ENCODE assay signal across 8 cellular contexts in the genomic region with DNA sequence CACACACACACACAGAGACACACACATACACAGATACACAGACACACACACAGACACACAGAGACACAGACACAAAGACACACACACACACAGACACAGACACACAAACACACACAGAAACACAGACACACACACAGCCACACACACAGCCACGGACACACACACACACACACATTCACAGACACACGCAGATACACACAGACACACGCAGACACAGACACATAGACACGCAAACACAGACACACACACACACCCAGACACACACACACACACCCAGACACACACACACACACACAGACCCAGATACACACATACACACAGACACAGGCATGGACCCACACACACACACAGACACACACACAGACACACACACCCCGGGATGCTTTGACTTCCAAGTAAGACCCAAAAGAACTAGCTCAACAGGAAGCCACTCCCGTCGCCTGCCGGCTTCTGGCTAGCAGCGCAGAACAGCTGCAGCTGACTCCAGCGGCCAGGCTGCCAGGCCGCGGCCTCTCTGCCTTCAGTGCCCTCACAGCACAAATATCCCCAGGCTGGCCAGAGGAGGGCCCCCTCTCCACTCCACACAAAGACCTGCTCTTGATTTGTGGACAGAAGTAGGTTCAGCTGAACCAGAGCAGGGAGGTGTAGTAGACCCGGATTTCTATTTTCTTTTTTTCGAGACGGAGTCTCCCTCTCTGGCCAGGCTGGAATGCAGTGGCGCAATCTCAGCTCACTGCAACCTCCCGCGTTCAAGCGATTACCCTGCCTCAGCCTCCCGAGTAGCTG. TPM values are rescaled to one million over a fixed set of nuclear protein-coding genes. Genes with fewer than 3 reads are reported as not detected.
DNase-seq lines count a peak whose midpoint lies in the region; ATAC-seq and TF ChIP-seq lines count a peak whose summit lies in the region.

No MANE protein-coding gene starts in this region.

- POLR2A ChIA-PET in SK-N-SH (lab: Yijun Ruan, JAX) = interaction anchor here (0.7 to 1.7 kb wide), 7 partner anchors 11 to 202 kb away, joined by 3 to 18 read pairs (median 3); partner anchors contain the start of genes RNF167, SLC25A11 and SPAG7

- 42% methylated on average over 19 of the region's 20 CpGs for WGBS in SK-N-SH (ENCODE audit: low lambda C conversion rate)
- 12 to 21% (median 14%) methylated on average over 20 of the region's 20 CpGs for WGBS in ovary, 3 donors
- 20 to 23% methylated on average over 2 to 20 of the region's 20 CpGs for WGBS in transverse colon (ENCODE audit: low coverage in 1 of 2), 2 donors

- no peak overlapping the region for H3K4me2 ChIP-seq in SK-N-SH

- peak; percentile 86 for TF ChIP-seq RAD21 in SK-N-SH (IDR thresholded peaks at IDR 0.05; ENCODE audit: low read length)

- H2AFZ ChIP-seq in SK-N-SH (ENCODE audit: low read depth) = peak overlapping the region; percentile 37; the same call in 1 of the 2 replicates

- in situ Hi-C loops in transverse colon (cut with MboI; ENCODE audit: low pct_ligation_motif_present in 1 of 4, low pct_unique_long_range_greater_than_20kb in 1 of 4, low sequenced_read_pairs in 3 of 4) = loop anchor here in 2 of 4 donors (25.0 kb wide), 1 partner anchor 153 kb away; no protein-coding TSS in a partner anchor

- H3F3A ChIP-seq in SK-N-SH (replicated peaks; ENCODE audit: insufficient read depth) = peaks cover 3% of the 10 kb centered on the region

- H4K20me1 ChIP-seq in SK-N-SH (ENCODE audit: insufficient read depth) = no peaks in the 10 kb centered on the region

- no peak overlapping the region for H3K4me3 ChIP-seq in GM12875 (ENCODE audit: low read depth, low read length)
- H3K4me3 ChIP-seq in SK-N-SH (ENCODE audit: low read depth in 2 of 2, low read length in 1 of 2) = peak overlapping the region in 1 of 2 experiments; percentile 11; a peak in 1 of 4 replicates
- no peak overlapping the region for H3K4me3 ChIP-seq in ovary
- no peak overlapping the region for H3K4me3 ChIP-seq in transverse colon

- TF ChIP-seq CTCF in GM12875 (IDR thresholded peaks at IDR 0.05; ENCODE audit: borderline replicate concordance, insufficient read depth, low read depth, low read length) (peak; percentile 80), SK-N-SH (IDR thresholded peaks at IDR 0.05) (peak; percentile 82), ovary (IDR thresholded peaks at IDR 0.05) (peak; percentile 45 to 81 (median 72)), transverse colon (IDR thresholded peaks at IDR 0.05) (peak; percentile 79 to 96 (median 84))

- H3K9me3 ChIP-seq in SK-N-SH (no peaks in the 10 kb centered on the region), ovary (no peaks in the 10 kb centered on the region), transverse colon (no peaks in the 10 kb centered on the region)

- no peak overlapping the region for H3K9ac ChIP-seq in SK-N-SH

- DNase-seq in MV-4-11 (lab: John Stamatoyannopoulos, UW) = peak; percentile 88
- DNase-seq in SK-N-SH = peak; percentile 91
- DNase-seq in activated naive CD4-positive, alpha-beta T cell treated with anti-CD3 and anti-CD28 coated beads, Interleukin-2, amount 50 U/mL, for 16 hours = peak; percentile 73
- peak; percentile 67 to 93 (median 86) for DNase-seq in head of caudate nucleus
- DNase-seq in ovary = peak; percentile 77 to 89 (median 84)
- DNase-seq in transverse colon = peak; percentile 90

- no peaks in the 10 kb centered on the region for H3K9me2 ChIP-seq in SK-N-SH

- H3K27ac ChIP-seq in SK-N-SH (ENCODE audit: low read depth in 2 of 2, low read length in 1 of 2) (peak overlapping the region in 1 of 2 experiments; percentile 0; a peak in 1 of 4 replicates), ovary (no peak overlapping the region), transverse colon (peak overlapping the region in 3 of 4 donors; percentile 4 to 53 (median 52))

- no peaks in the 10 kb centered on the region for H3K27me3 ChIP-seq in SK-N-SH (ENCODE audit: insufficient read depth)
- no peaks in the 10 kb centered on the region for H3K27me3 ChIP-seq in ovary
- no peaks in the 10 kb centered on the region for H3K27me3 ChIP-seq in transverse colon

- no peak for ATAC-seq in HG02588 (IDR thresholded peaks at IDR 0.05; ENCODE audit: unreplicated experiment)

- TF ChIP-seq POLR2A in ovary (IDR thresholded peaks at IDR 0.05) (no peak), transverse colon (IDR thresholded peaks at IDR 0.05) (no peak)

- no peak for TF ChIP-seq EP300 in SK-N-SH (IDR thresholded peaks at IDR 0.05; ENCODE audit: borderline replicate concordance in 1 of 2, low read depth in 1 of 2, low read length in 1 of 2)
- TF ChIP-seq EP300 in ovary (IDR thresholded peaks at IDR 0.05) = no peak
- no peak for TF ChIP-seq EP300 in transverse colon (IDR thresholded peaks at IDR 0.05; ENCODE audit: low read depth)

- H3K4me1 ChIP-seq in SK-N-SH (ENCODE audit: control insufficient read depth in 1 of 2, insufficient read depth in 2 of 2, low read depth in 1 of 2, low read length in 1 of 2) (peaks cover 0 to 11% of the 10 kb centered on the region in 2 experiments; a peak in 1 of 4 replicates), ovary (ENCODE audit: insufficient read depth) (no peaks in the 10 kb centered on the region), transverse colon (peaks cover 3 to 11% (median 7%) of the 10 kb centered on the region in 4 donors)

- intact Hi-C loops in head of caudate nucleus (cut with DNase I) (loop anchor here (10.0 kb wide), 1 partner anchor 156 kb away; no protein-coding TSS in a partner anchor), ovary (cut with DNase I) (loop anchor here in 1 of 4 donors (5.0 kb wide), 2 partner anchors 78 to 153 kb away; partner anchors contain the start of gene CAMTA2), transverse colon (cut with DNase I; ENCODE audit: low total_unique reads) (loop anchor here (5.0 kb wide), 1 partner anchor 153 kb away; no protein-coding TSS in a partner anchor)

- H3K36me3 ChIP-seq in SK-N-SH (replicated peaks in 1 of 2; ENCODE audit: control insufficient read depth in 1 of 2, insufficient read depth in 2 of 2, low read length in 1 of 2) (no peaks in the 10 kb centered on the region), ovary (no peaks in the 10 kb centered on the region), transverse colon (no peaks in the 10 kb centered on the region)

- H3K79me2 ChIP-seq in SK-N-SH (ENCODE audit: insufficient read depth) = no peaks in the 10 kb centered on the region

- CTCF ChIA-PET in SK-N-SH (lab: Yijun Ruan, JAX) = interaction anchor here (0.6 to 3.0 kb wide), 50 partner anchors 9 to 312 kb away, joined by 3 to 35 read pairs (median 4); partner anchors contain the start of genes C17orf107, CAMTA2, ENO3 and PFN1

TF ChIP-seq in SK-N-SH, 30 proteins besides CTCF, POLR2A, EP300 and RAD21 (continues in another document):
- TF ChIP-seq EZH2phosphoT487 (IDR thresholded peaks at IDR 0.05; ENCODE audit: borderline replicate concordance, low read depth) (no peak), GATA2 (CRISPR knock-in tag; IDR thresholded peaks at IDR 0.05) (no peak), TAF1 (IDR thresholded peaks at IDR 0.05; ENCODE audit: borderline replicate concordance, low read depth, low read length) (0 out of 2 replicates have a peak, but pooled peaks have one; percentile 31), FOSL2 (IDR thresholded peaks at IDR 0.05; ENCODE audit: borderline replicate concordance, low read depth) (no peak)
- TF ChIP-seq, protein P1, sequence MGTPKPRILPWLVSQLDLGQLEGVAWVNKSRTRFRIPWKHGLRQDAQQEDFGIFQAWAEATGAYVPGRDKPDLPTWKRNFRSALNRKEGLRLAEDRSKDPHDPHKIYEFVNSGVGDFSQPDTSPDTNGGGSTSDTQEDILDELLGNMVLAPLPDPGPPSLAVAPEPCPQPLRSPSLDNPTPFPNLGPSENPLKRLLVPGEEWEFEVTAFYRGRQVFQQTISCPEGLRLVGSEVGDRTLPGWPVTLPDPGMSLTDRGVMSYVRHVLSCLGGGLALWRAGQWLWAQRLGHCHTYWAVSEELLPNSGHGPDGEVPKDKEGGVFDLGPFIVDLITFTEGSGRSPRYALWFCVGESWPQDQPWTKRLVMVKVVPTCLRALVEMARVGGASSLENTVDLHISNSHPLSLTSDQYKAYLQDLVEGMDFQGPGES (IDR thresholded peaks at IDR 0.05; ENCODE audit: low read depth, low read length) = no peak

RNA-seq across cellular contexts. Expression of gene CHRNE, which starts 6.0 kb away (rescaled TPM):
- polyA plus RNA-seq in SK-N-SH (2012; rRNA removed) (0.54 and 0.71 TPM in 2 replicates), ovary (1 to 10 TPM in 1 of 2 donors, under 1 TPM in 1; 0.53 to 1.1 TPM)
- polyA plus RNA-seq in SK-N-SH (2012; cell fraction: cytosol; rRNA removed) = 0.24 and 0.42 TPM in 2 replicates
- polyA plus RNA-seq in SK-N-SH (2012; cell fraction: nucleus; rRNA removed) = 3.8 and 4.9 TPM in 2 replicates
- total RNA-seq in ovary (1 to 10 TPM in 4 of 7 donors, under 1 TPM in 3; 0.34 to 1.4 (median 1.0) TPM), transverse colon (under 1 TPM in 1 of 4 donors, not detected in 3; 0.32 TPM)

RNA-seq across cellular contexts. Expression of gene C17orf107, which starts 9.6 kb away (rescaled TPM):
- polyA plus RNA-seq in SK-N-SH (2012; rRNA removed) (0.44 and 0.52 TPM in 2 replicates), ovary (1 to 10 TPM; 1.1 to 4.4 TPM)
- 0.14 and 0.16 TPM in 2 replicates for polyA plus RNA-seq in SK-N-SH (2012; cell fraction: cytosol; rRNA removed)
- 1.6 and 1.8 TPM in 2 replicates for polyA plus RNA-seq in SK-N-SH (2012; cell fraction: nucleus; rRNA removed)
- total RNA-seq in ovary (10 to 100 TPM in 2 of 7 donors, 1 to 10 TPM in 5; 6.0 to 11.8 (median 8.6) TPM), transverse colon (1 to 10 TPM in 3 of 4 donors, not detected in 1; 1.8 to 3.2 (median 2.1) TPM)

RNA-seq across cellular contexts. Expression of gene GP1BA, which starts 23.2 kb away (rescaled TPM):
- polyA plus RNA-seq in SK-N-SH (2012; rRNA removed) (not detected in 2 replicates), ovary (under 1 TPM in 1 of 2 donors, not detected in 1; 0.04 TPM)
- not detected in 2 replicates for polyA plus RNA-seq in SK-N-SH (2012; cell fraction: cytosol; rRNA removed)
- polyA plus RNA-seq in SK-N-SH (2012; cell fraction: nucleus; rRNA removed) = not detected in 2 replicates
- total RNA-seq in ovary (under 1 TPM in 1 of 7 donors, not detected in 6; 0.10 TPM), transverse colon (not detected)

RNA-seq across cellular contexts. Expression of gene SLC25A11, which starts 30.9 kb away (rescaled TPM):
- polyA plus RNA-seq in SK-N-SH (2012; rRNA removed) = 58.5 and 82.8 TPM in 2 replicates
- 32.7 and 50.3 TPM in 2 replicates for polyA plus RNA-seq in SK-N-SH (2012; cell fraction: cytosol; rRNA removed)
- 45.5 and 51.0 TPM in 2 replicates for polyA plus RNA-seq in SK-N-SH (2012; cell fraction: nucleus; rRNA removed)
- total RNA-seq in ovary = 10 to 100 TPM; 18.7 to 55.4 (median 42.3) TPM
- 10 to 100 TPM; 12.7 to 44.1 TPM for polyA plus RNA-seq in ovary
- 100 to 1,000 TPM in 1 of 4 donors, 10 to 100 TPM in 3; 62.4 to 120 (median 83.9) TPM for total RNA-seq in transverse colon

RNA-seq across cellular contexts. Expression of gene RNF167, which starts 31.2 kb away (rescaled TPM):
- polyA plus RNA-seq in SK-N-SH (2012; rRNA removed) (96.5 and 115 TPM in 2 replicates), ovary (100 to 1,000 TPM in 1 of 2 donors, 10 to 100 TPM in 1; 91.8 to 221 TPM)
- polyA plus RNA-seq in SK-N-SH (2012; cell fraction: cytosol; rRNA removed) = 60.0 and 80.4 TPM in 2 replicates
- 108 and 121 TPM in 2 replicates for polyA plus RNA-seq in SK-N-SH (2012; cell fraction: nucleus; rRNA removed)
- total RNA-seq in ovary (10 to 100 TPM; 22.7 to 89.6 (median 78.1) TPM), transverse colon (100 to 1,000 TPM in 1 of 4 donors, 10 to 100 TPM in 3; 57.2 to 348 (median 73.7) TPM)

Comparison
In these comparisons a context has a peak if more than half of its experiments do, and no peak if none do; other contexts are left out.
1. H3K27ac ChIP-seq: peak in transverse colon (3 of 4); none in ovary (0 of 2).
2. Peak in every context shown above with its lines, with median percentiles within 50 percentile points of each other: CTCF ChIP-seq and DNase-seq.